Comparison of ENCODE assay signal across 8 cellular contexts in genomic region chr14:41374092-41374491, GRCh38.
"Had no signal": no experiment of that assay in that cellular context is flagged by ENCODE, and none has a peak within 500 bp of the region (broad histone marks: within the 10 kb centered on the region; RNA-seq: fewer than 3 reads in every experiment).

No MANE protein-coding gene starts in this region.

- H3K4me3 ChIP-seq: GM12878 had no signal

- DNase-seq: GDM1, GF-D8 had no signal

- ATAC-seq: GM12878 had no signal

- FAIRE-seq: G401.6, GM12878, GM12891, GM12892, GM18507, GM19239 had no signal
